ENCODE assay signal across 3 cellular contexts in the genomic region with DNA sequence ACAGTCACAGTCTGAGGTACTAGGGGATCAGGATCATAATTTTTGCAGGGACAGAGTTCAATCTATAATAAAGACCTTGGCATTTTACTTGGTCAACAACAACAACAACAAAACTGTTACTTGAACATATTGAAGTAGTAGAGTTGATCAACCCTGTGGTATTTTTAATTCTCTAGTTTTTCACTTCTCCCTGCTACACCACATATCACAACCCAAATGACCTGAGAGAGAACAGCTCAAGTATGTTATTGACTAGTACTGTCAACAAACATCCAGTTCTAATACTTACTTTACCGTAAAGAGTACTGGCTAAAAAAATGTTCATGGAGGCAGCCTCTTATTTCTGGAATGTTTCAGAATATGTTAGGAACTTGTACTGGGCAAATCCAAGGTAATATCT.
TF ChIP-seq lines count a peak whose summit lies in the region.

No MANE protein-coding gene starts in this region.

TF ChIP-seq in SK-N-SH, 30 proteins besides CTCF, POLR2A, EP300 and RAD21 (continued from another document):
- TF ChIP-seq, protein P1, sequence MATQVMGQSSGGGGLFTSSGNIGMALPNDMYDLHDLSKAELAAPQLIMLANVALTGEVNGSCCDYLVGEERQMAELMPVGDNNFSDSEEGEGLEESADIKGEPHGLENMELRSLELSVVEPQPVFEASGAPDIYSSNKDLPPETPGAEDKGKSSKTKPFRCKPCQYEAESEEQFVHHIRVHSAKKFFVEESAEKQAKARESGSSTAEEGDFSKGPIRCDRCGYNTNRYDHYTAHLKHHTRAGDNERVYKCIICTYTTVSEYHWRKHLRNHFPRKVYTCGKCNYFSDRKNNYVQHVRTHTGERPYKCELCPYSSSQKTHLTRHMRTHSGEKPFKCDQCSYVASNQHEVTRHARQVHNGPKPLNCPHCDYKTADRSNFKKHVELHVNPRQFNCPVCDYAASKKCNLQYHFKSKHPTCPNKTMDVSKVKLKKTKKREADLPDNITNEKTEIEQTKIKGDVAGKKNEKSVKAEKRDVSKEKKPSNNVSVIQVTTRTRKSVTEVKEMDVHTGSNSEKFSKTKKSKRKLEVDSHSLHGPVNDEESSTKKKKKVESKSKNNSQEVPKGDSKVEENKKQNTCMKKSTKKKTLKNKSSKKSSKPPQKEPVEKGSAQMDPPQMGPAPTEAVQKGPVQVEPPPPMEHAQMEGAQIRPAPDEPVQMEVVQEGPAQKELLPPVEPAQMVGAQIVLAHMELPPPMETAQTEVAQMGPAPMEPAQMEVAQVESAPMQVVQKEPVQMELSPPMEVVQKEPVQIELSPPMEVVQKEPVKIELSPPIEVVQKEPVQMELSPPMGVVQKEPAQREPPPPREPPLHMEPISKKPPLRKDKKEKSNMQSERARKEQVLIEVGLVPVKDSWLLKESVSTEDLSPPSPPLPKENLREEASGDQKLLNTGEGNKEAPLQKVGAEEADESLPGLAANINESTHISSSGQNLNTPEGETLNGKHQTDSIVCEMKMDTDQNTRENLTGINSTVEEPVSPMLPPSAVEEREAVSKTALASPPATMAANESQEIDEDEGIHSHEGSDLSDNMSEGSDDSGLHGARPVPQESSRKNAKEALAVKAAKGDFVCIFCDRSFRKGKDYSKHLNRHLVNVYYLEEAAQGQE (IDR thresholded peaks at IDR 0.05; ENCODE audit: low read depth, low read length) = no peak
- no peak for TF ChIP-seq RCOR1 (IDR thresholded peaks at IDR 0.05; ENCODE audit: low read length)

TF ChIP-seq in SK-N-SH treated with all-trans-retinoic acid at 6 μM for 48 hours, 23 proteins besides CTCF, POLR2A, EP300 and RAD21 (continued from another document):
- TF ChIP-seq, protein P2, sequence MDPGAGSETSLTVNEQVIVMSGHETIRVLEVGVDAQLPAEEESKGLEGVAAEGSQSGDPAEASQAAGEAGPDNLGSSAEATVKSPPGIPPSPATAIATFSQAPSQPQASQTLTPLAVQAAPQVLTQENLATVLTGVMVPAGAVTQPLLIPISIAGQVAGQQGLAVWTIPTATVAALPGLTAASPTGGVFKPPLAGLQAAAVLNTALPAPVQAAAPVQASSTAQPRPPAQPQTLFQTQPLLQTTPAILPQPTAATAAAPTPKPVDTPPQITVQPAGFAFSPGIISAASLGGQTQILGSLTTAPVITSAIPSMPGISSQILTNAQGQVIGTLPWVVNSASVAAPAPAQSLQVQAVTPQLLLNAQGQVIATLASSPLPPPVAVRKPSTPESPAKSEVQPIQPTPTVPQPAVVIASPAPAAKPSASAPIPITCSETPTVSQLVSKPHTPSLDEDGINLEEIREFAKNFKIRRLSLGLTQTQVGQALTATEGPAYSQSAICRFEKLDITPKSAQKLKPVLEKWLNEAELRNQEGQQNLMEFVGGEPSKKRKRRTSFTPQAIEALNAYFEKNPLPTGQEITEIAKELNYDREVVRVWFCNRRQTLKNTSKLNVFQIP (CRISPR knock-in tag; IDR thresholded peaks at IDR 0.05; ENCODE audit: borderline replicate concordance, low read depth) = no peak
- TF ChIP-seq SNAI2 (CRISPR knock-in tag; IDR thresholded peaks at IDR 0.05) (no peak), GLIS3 (CRISPR knock-in tag; IDR thresholded peaks at IDR 0.05) (no peak), ZFP30 (CRISPR knock-in tag; IDR thresholded peaks at IDR 0.05) (no peak), ISL1 (CRISPR knock-in tag; IDR thresholded peaks at IDR 0.05) (no peak), OSR1 (CRISPR knock-in tag; IDR thresholded peaks at IDR 0.05) (no peak), ZNF70 (CRISPR knock-in tag; IDR thresholded peaks at IDR 0.05) (no peak)
TF ChIP-seq in SK-N-SH treated with all-trans-retinoic acid at 6 μM for 48 hours: peak in this region for 0.

TF ChIP-seq in WTC11, 78 proteins besides CTCF, POLR2A, EP300 and RAD21 (continued from another document):
- TF ChIP-seq CBFB (CRISPR knock-in tag; IDR thresholded peaks at IDR 0.05; ENCODE audit: low read depth) = no peak
